Comparison of ENCODE assay signal across 11 cellular contexts in the genomic region with DNA sequence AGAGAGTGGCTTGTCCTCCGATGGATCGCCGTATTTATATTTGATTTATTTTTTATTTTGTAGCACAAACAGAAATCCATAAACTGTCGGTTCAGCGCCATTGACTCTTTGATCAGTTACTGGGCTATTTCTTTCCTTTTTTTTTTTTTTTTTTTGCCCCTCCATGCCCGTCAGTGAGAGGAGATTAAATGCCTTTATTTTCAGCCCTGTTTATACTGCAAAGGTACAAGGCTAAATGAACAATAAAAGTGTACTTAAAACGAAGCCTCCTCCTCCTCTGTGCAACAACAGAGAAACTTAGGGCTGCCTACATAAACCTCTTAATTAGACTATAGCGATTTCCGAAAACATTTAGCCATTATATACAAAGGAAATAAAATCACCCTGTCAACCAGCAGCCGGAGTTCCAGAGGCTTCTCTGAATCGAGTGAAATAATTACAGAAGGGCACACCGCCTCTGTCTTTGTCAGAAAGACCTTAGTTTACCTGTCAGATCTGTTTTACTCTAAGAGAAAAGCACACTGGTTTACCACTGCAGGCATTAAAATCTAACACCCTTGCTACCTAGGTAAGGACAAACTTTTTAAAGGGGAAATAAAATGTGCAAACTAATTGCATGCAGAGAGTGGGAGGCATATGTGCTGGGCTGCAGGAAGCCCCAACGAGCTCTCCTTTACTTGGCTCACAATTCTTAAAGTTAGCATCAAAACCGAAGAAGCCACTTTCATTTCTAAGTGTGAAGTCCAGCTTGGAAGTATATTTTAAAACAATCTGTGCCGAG. TPM values are rescaled to one million over a fixed set of nuclear protein-coding genes. Genes with fewer than 3 reads are reported as not detected.
DNase-seq lines count a peak whose midpoint lies in the region; ATAC-seq lines count a peak whose summit lies in the region.
"Had no signal": no experiment of that assay in that cellular context is flagged by ENCODE, and none has a peak within 500 bp of the region (broad histone marks: within the 10 kb centered on the region; RNA-seq: fewer than 3 reads in every experiment).

No MANE protein-coding gene starts in this region.

- no peak overlapping the region for H3K4me2 ChIP-seq in mesenchymal stem cell (ENCODE audit: low read length, poor library complexity, severe bottlenecking)

- H3K4ac ChIP-seq in mesenchymal stem cell (ENCODE audit: low read depth in 1 of 2, low read length in 2 of 2), result no peak overlapping the region

- CTCF ChIA-PET in activated naive CD4-positive, alpha-beta T cell treated with anti-CD3 and anti-CD28 coated beads, Interleukin-2, amount 10 ng/mL, durations not matched to agents 7 days and 5 days (lab: Charles Lee), result interaction anchor here (1.2 kb wide), 1 partner anchor 10 kb away, joined by 4 read pairs; no protein-coding TSS in a partner anchor

- H3K14ac ChIP-seq in mesenchymal stem cell (ENCODE audit: low read length in 2 of 2), result peak overlapping the region in 1 of 2 experiments; percentile 60

- peak overlapping the region in 1 of 2 experiments; percentile 87 for H3K4me3 ChIP-seq in mesenchymal stem cell (ENCODE audit: insufficient read depth in 1 of 2, low read depth in 1 of 2, low read length in 2 of 2)
- H3K4me3 ChIP-seq in subcutaneous abdominal adipose tissue (ENCODE audit: low read depth in 1 of 5, low read length in 5 of 5), result peak overlapping the region; percentile 71 to 90 (median 83)
- H3K4me3 ChIP-seq: mucosa of descending colon had no signal

- no peaks in the 10 kb centered on the region for H3K9me3 ChIP-seq in mesenchymal stem cell (ENCODE audit: control insufficient read depth, low read length)
- no peaks in the 10 kb centered on the region for H3K9me3 ChIP-seq in subcutaneous abdominal adipose tissue (ENCODE audit: control insufficient read depth in 5 of 5, low read length in 5 of 5)
- H3K9me3 ChIP-seq: mucosa of descending colon had no signal

- H2BK5ac ChIP-seq in mesenchymal stem cell (ENCODE audit: low read depth, low read length, poor library complexity, severe bottlenecking), result no peak overlapping the region

- H3K4me3 Mint-ChIP-seq in activated naive CD4-positive, alpha-beta T cell treated with anti-CD3 and anti-CD28 coated beads, Interleukin-2, amount 10 ng/mL, durations not matched to agents 7 days and 5 days, result peak overlapping the region; percentile 23
- H3K4me3 Mint-ChIP-seq in activated T-helper 1 cell treated with anti-CD3 and anti-CD28 coated beads, Interleukin-12 subunit alpha, Interleukin-12 subunit beta, Interleukin-2, Interleukin-4 antibody, amounts not matched to agents 30 ng/mL and 10 ng/mL and 1 ng/mL, durations not matched to agents 14 hours and 24 hours and 36 hours, result no peak overlapping the region

- 11% methylated on average over 10 of the region's 15 CpGs for WGBS in mesenchymal stem cell

- H4K8ac ChIP-seq in mesenchymal stem cell (ENCODE audit: low read length), result no peak overlapping the region

- peak overlapping the region; percentile 62 for H3K27ac Mint-ChIP-seq in activated naive CD4-positive, alpha-beta T cell treated with anti-CD3 and anti-CD28 coated beads, Interleukin-2, amount 10 ng/mL, durations not matched to agents 7 days and 5 days
- H3K27ac Mint-ChIP-seq in activated T-helper 1 cell treated with anti-CD3 and anti-CD28 coated beads, Interleukin-12 subunit alpha, Interleukin-12 subunit beta, Interleukin-2, Interleukin-4 antibody, amounts not matched to agents 30 ng/mL and 10 ng/mL and 1 ng/mL, durations not matched to agents 14 hours and 24 hours and 36 hours, result peak overlapping the region; percentile 73

- no peaks in the 10 kb centered on the region for H3K79me1 ChIP-seq in mesenchymal stem cell (replicated peaks; ENCODE audit: low read length, poor library complexity, severe bottlenecking)

- H3K36me3 Mint-ChIP-seq in activated naive CD4-positive, alpha-beta T cell treated with anti-CD3 and anti-CD28 coated beads, Interleukin-2, amount 10 ng/mL, durations not matched to agents 7 days and 5 days, result peaks cover 9% of the 10 kb centered on the region
- H3K36me3 Mint-ChIP-seq in activated T-helper 1 cell treated with anti-CD3 and anti-CD28 coated beads, Interleukin-12 subunit alpha, Interleukin-12 subunit beta, Interleukin-2, Interleukin-4 antibody, amounts not matched to agents 30 ng/mL and 10 ng/mL and 1 ng/mL, durations not matched to agents 14 hours and 24 hours and 36 hours (ENCODE audit: low read depth), result peaks cover 2% of the 10 kb centered on the region

- no peak overlapping the region for H2BK15ac ChIP-seq in mesenchymal stem cell (ENCODE audit: low read depth, poor library complexity, severe bottlenecking)

- peaks cover 0 to 64% of the 10 kb centered on the region in 2 experiments for H3K27me3 ChIP-seq in mesenchymal stem cell (ENCODE audit: control insufficient read depth in 1 of 2, insufficient read depth in 1 of 2, low read length in 2 of 2)
- H3K27me3 ChIP-seq in subcutaneous abdominal adipose tissue (ENCODE audit: control insufficient read depth in 5 of 5, insufficient read depth in 4 of 5, low read length in 5 of 5), result peaks cover 0 to 5% (median 0%) of the 10 kb centered on the region in 5 donors

- H3K23ac ChIP-seq in mesenchymal stem cell (ENCODE audit: low read length in 2 of 2), result no peak overlapping the region

- H3K9ac ChIP-seq in mesenchymal stem cell (ENCODE audit: low read length) (peak overlapping the region; percentile 98), subcutaneous abdominal adipose tissue (ENCODE audit: low read length in 5 of 5) (peak overlapping the region; percentile 48 to 84 (median 66))

- no peak for ATAC-seq in GM18873 (IDR thresholded peaks at IDR 0.05; ENCODE audit: low FRiP score, unreplicated experiment)
- ATAC-seq: mucosa of descending colon had no signal

- peaks cover 19% of the 10 kb centered on the region for H3K4me1 Mint-ChIP-seq in activated naive CD4-positive, alpha-beta T cell treated with anti-CD3 and anti-CD28 coated beads, Interleukin-2, amount 10 ng/mL, durations not matched to agents 7 days and 5 days
- peaks cover 24% of the 10 kb centered on the region for H3K4me1 Mint-ChIP-seq in activated T-helper 1 cell treated with anti-CD3 and anti-CD28 coated beads, Interleukin-12 subunit alpha, Interleukin-12 subunit beta, Interleukin-2, Interleukin-4 antibody, amounts not matched to agents 30 ng/mL and 10 ng/mL and 1 ng/mL, durations not matched to agents 14 hours and 24 hours and 36 hours (ENCODE audit: low read depth)

- no peak overlapping the region for H4K91ac ChIP-seq in mesenchymal stem cell (ENCODE audit: low read length)

- H3K27ac ChIP-seq in mesenchymal stem cell (ENCODE audit: low read length, poor library complexity, severe bottlenecking) (no peak overlapping the region), subcutaneous abdominal adipose tissue (ENCODE audit: low read depth, low read length) (peak overlapping the region; percentile 96)

- H3K18ac ChIP-seq in mesenchymal stem cell (ENCODE audit: low read depth in 1 of 2, low read length in 2 of 2), result peak overlapping the region in 1 of 2 experiments; percentile 12

- H2BK12ac ChIP-seq in mesenchymal stem cell (ENCODE audit: low read length in 2 of 2), result no peak overlapping the region

- H3K9me3 Mint-ChIP-seq in activated naive CD4-positive, alpha-beta T cell treated with anti-CD3 and anti-CD28 coated beads, Interleukin-2, amount 10 ng/mL, durations not matched to agents 7 days and 5 days, result no peaks in the 10 kb centered on the region
- H3K9me3 Mint-ChIP-seq in activated T-helper 1 cell treated with anti-CD3 and anti-CD28 coated beads, Interleukin-12 subunit alpha, Interleukin-12 subunit beta, Interleukin-2, Interleukin-4 antibody, amounts not matched to agents 30 ng/mL and 10 ng/mL and 1 ng/mL, durations not matched to agents 14 hours and 24 hours and 36 hours, result no peaks in the 10 kb centered on the region

- H2AK5ac ChIP-seq in mesenchymal stem cell (ENCODE audit: low read length, severe bottlenecking), result no peak overlapping the region

- intact Hi-C loops in activated T-helper 1 cell treated with anti-CD3 and anti-CD28 coated beads, Interleukin-12 subunit alpha, Interleukin-12 subunit beta, Interleukin-2, Interleukin-4 antibody, amounts not matched to agents 30 ng/mL and 10 ng/mL and 1 ng/mL, durations not matched to agents 14 hours and 24 hours and 36 hours (cut with micrococcal nuclease), result no loop called here

- peak overlapping the region; percentile 14 for H2AFZ ChIP-seq in mesenchymal stem cell (ENCODE audit: low read depth, low read length)

- H3K4me1 ChIP-seq in mesenchymal stem cell (ENCODE audit: control insufficient read depth, insufficient read depth, low read depth, low read length) (peaks cover 44% of the 10 kb centered on the region), subcutaneous abdominal adipose tissue (ENCODE audit: control insufficient read depth in 5 of 5, insufficient read depth in 5 of 5, low read length in 5 of 5) (peaks cover 4 to 84% (median 74%) of the 10 kb centered on the region in 5 donors)

- H3K36me3 ChIP-seq in mesenchymal stem cell (ENCODE audit: control insufficient read depth in 1 of 2, insufficient read depth in 2 of 2, low read depth in 1 of 2, low read length in 2 of 2), result peaks cover 0 to 56% of the 10 kb centered on the region in 2 experiments
- peaks cover 0 to 3% (median 0%) of the 10 kb centered on the region in 5 donors for H3K36me3 ChIP-seq in subcutaneous abdominal adipose tissue (ENCODE audit: control insufficient read depth in 5 of 5, insufficient read depth in 5 of 5, low read length in 5 of 5)

- no peak for DNase-seq in activated naive CD4-positive, alpha-beta T cell treated with anti-CD3 and anti-CD28 coated beads, Interleukin-2, amount 10 ng/mL, durations not matched to agents 7 days and 5 days
- DNase-seq in activated naive CD4-positive, alpha-beta T cell treated with Interleukin-2 at 50 U/mL for 16 hours, result no peak
- no peak for DNase-seq in activated T-helper 1 cell treated with anti-CD3 and anti-CD28 coated beads, Interleukin-12 subunit alpha, Interleukin-12 subunit beta, Interleukin-2, Interleukin-4 antibody, amounts not matched to agents 30 ng/mL and 10 ng/mL and 1 ng/mL, durations not matched to agents 14 hours and 24 hours and 36 hours (ENCODE audit: low spot score)
- no peak for DNase-seq in mesenchymal stem cell
- DNase-seq in NCI-H146 (lab: John Stamatoyannopoulos, UW), result no peak
- no peak for DNase-seq in SK-N-DZ (ENCODE audit: low spot score)
- DNase-seq: mucosa of descending colon; stimulated activated CD4-positive, alpha-beta T cell treated with anti-CD3 and anti-CD28 coated beads, Interleukin-12 subunit alpha, Interleukin-12 subunit beta, amount 100 ng/mL, for 4 hours; T-helper 9 cell had no signal

- peaks cover 95% of the 10 kb centered on the region for H3K27me3 Mint-ChIP-seq in activated naive CD4-positive, alpha-beta T cell treated with anti-CD3 and anti-CD28 coated beads, Interleukin-2, amount 10 ng/mL, durations not matched to agents 7 days and 5 days
- H3K27me3 Mint-ChIP-seq in activated T-helper 1 cell treated with anti-CD3 and anti-CD28 coated beads, Interleukin-12 subunit alpha, Interleukin-12 subunit beta, Interleukin-2, Interleukin-4 antibody, amounts not matched to agents 30 ng/mL and 10 ng/mL and 1 ng/mL, durations not matched to agents 14 hours and 24 hours and 36 hours (ENCODE audit: insufficient read depth), result peaks cover 65% of the 10 kb centered on the region

- H2BK120ac ChIP-seq in mesenchymal stem cell (ENCODE audit: low read depth, low read length), result no peak overlapping the region

RNA-seq across cellular contexts. Expression of a gene that starts 3.4 kb away (rescaled TPM):
- not detected in 2 replicates for total RNA-seq in activated T-helper 1 cell treated with anti-CD3 and anti-CD28 coated beads, Interleukin-12 subunit alpha, Interleukin-12 subunit beta, Interleukin-2, Interleukin-4 antibody, amounts not matched to agents 30 ng/mL and 10 ng/mL and 1 ng/mL, durations not matched to agents 14 hours and 24 hours and 36 hours
- polyA plus RNA-seq in mesenchymal stem cell (2013, experiment 1 of 2), result 1.5 TPM
- 1.2 TPM for polyA plus RNA-seq in mesenchymal stem cell (2013, experiment 2 of 2)
- 16.3 and 17.2 TPM in 2 replicates for polyA plus RNA-seq in SK-N-DZ (2014; cell fraction: cytosol; rRNA removed)
- polyA plus RNA-seq in SK-N-DZ (2014; cell fraction: nucleus; rRNA removed), result 18.2 and 24.6 TPM in 2 replicates
